In genomic region chr9:10613413-10613812, GRCh38 we compare ENCODE assay signal across 9 cellular contexts. TPM values are rescaled to one million over a fixed set of nuclear protein-coding genes. Genes with fewer than 3 reads are reported as not detected.
DNase-seq lines count a peak whose midpoint lies in the region; ATAC-seq and TF ChIP-seq lines count a peak whose summit lies in the region.
"Had no signal": no experiment of that assay in that cellular context is flagged by ENCODE, and none has a peak within 500 bp of the region (broad histone marks: within the 10 kb centered on the region; RNA-seq: fewer than 3 reads in every experiment).

No MANE protein-coding gene starts in this region.

- H3K27me3 ChIP-seq in KMS-11 (ENCODE audit: insufficient read depth, low read depth): no peaks in the 10 kb centered on the region
- H3K27me3 ChIP-seq in mesendoderm (ENCODE audit: insufficient read depth, low read length, poor library complexity): peaks cover 7% of the 10 kb centered on the region

- H2AK5ac ChIP-seq in mesendoderm (ENCODE audit: low read length): no peak overlapping the region

- no peak overlapping the region for H4K8ac ChIP-seq in mesendoderm (ENCODE audit: low read depth, low read length)

- H3K27ac Mint-ChIP-seq in stimulated activated effector memory CD8-positive, alpha-beta T cell treated with anti-CD3 and anti-CD28 coated beads, Interleukin-12 subunit alpha, Interleukin-12 subunit beta, amount 100 ng/mL, for 72 hours: no peak overlapping the region

- H3K27ac ChIP-seq in KMS-11 (no peak overlapping the region), cingulate gyrus (ENCODE audit: low read depth, low read length) (peak overlapping the region; percentile 60), mesendoderm (ENCODE audit: low read depth, low read length) (no peak overlapping the region)
- H3K27ac ChIP-seq: HL-60 had no signal

- no peak overlapping the region for H2BK15ac ChIP-seq in mesendoderm (replicated peaks; ENCODE audit: low read depth)

- ATAC-seq in HG02870 (IDR thresholded peaks at IDR 0.05; ENCODE audit: unreplicated experiment) (no peak), GM19395 (IDR thresholded peaks at IDR 0.05; ENCODE audit: unreplicated experiment) (no peak)
- no peak for ATAC-seq in stimulated activated effector memory CD8-positive, alpha-beta T cell treated with anti-CD3 and anti-CD28 coated beads, Interleukin-12 subunit alpha, Interleukin-12 subunit beta, amount 100 ng/mL, for 72 hours

- H2AFZ ChIP-seq in KMS-11 (ENCODE audit: low read depth): peak overlapping the region; percentile 98

- H4K5ac ChIP-seq in mesendoderm (ENCODE audit: low read length): no peak overlapping the region

- H3K9ac ChIP-seq in KMS-11 (no peak overlapping the region; the same call in 1 of the 2 replicates), mesendoderm (ENCODE audit: low read length) (peak overlapping the region; percentile 19)

- H3K79me2 ChIP-seq in KMS-11 (ENCODE audit: insufficient read depth, low read depth): no peaks in the 10 kb centered on the region
- H3K79me2 ChIP-seq in mesendoderm (ENCODE audit: control insufficient read depth, insufficient read depth, low read length): no peaks in the 10 kb centered on the region

- no peaks in the 10 kb centered on the region for H3K79me1 ChIP-seq in mesendoderm (ENCODE audit: low read length)

- H3K56ac ChIP-seq in mesendoderm (ENCODE audit: low read length): peak overlapping the region; percentile 83

- no peak overlapping the region for H2BK5ac ChIP-seq in mesendoderm (ENCODE audit: low read length)

- H4K20me1 ChIP-seq in KMS-11 (ENCODE audit: insufficient read depth): no peaks in the 10 kb centered on the region

- H3K9me3 Mint-ChIP-seq in stimulated activated effector memory CD8-positive, alpha-beta T cell treated with anti-CD3 and anti-CD28 coated beads, Interleukin-12 subunit alpha, Interleukin-12 subunit beta, amount 100 ng/mL, for 72 hours: peaks cover 12% of the 10 kb centered on the region

- TF ChIP-seq CTCF in KMS-11 (conservative IDR thresholded peaks at IDR 0.05; ENCODE audit: low read depth, low read length): no peak

- WGBS in mesendoderm (ENCODE audit: extremely low coverage, insufficient coverage, low lambda C conversion rate): no CpG with 5 or more reads among the region's 13 CpGs

- no peak overlapping the region for H3K18ac ChIP-seq in mesendoderm (ENCODE audit: low read length)

- no peak overlapping the region for H2BK120ac ChIP-seq in mesendoderm (ENCODE audit: low read depth, low read length)

- no peak overlapping the region for H3K23ac ChIP-seq in mesendoderm (ENCODE audit: low read length)

- H3K4me1 ChIP-seq in KMS-11 (ENCODE audit: low read depth, poor library complexity, severe bottlenecking) (peaks cover 15% of the 10 kb centered on the region), mesendoderm (ENCODE audit: control insufficient read depth, low read depth, low read length) (no peaks in the 10 kb centered on the region)

- H3K36me3 ChIP-seq in KMS-11 (ENCODE audit: insufficient read depth) (no peaks in the 10 kb centered on the region), mesendoderm (ENCODE audit: control insufficient read depth, insufficient read depth, low read length) (no peaks in the 10 kb centered on the region)

- no peak overlapping the region for H3K4me3 Mint-ChIP-seq in stimulated activated effector memory CD8-positive, alpha-beta T cell treated with anti-CD3 and anti-CD28 coated beads, Interleukin-12 subunit alpha, Interleukin-12 subunit beta, amount 100 ng/mL, for 72 hours

- H3K4me1 Mint-ChIP-seq in stimulated activated effector memory CD8-positive, alpha-beta T cell treated with anti-CD3 and anti-CD28 coated beads, Interleukin-12 subunit alpha, Interleukin-12 subunit beta, amount 100 ng/mL, for 72 hours: no peaks in the 10 kb centered on the region

- peak; percentile 12 for DNase-seq in Ammon's horn (ENCODE audit: low spot score)
- DNase-seq in mesendoderm: no peak
- DNase-seq in stimulated activated effector memory CD8-positive, alpha-beta T cell treated with anti-CD3 and anti-CD28 coated beads, Interleukin-12 subunit alpha, Interleukin-12 subunit beta, amount 100 ng/mL, for 72 hours (ENCODE audit: low spot score in 2 of 2): no peak
- DNase-seq in NOMO-1 treated with DMSO at 0.1 percent for 48 hours (lab: John Stamatoyannopoulos, UW; ENCODE audit: unreplicated experiment): no peak

- H3K4me3 ChIP-seq in KMS-11 (IDR thresholded peaks at IDR 0.05; ENCODE audit: insufficient read depth, low read depth, low read length): no peak overlapping the region
- peak overlapping the region; percentile 27 for H3K4me3 ChIP-seq in mesendoderm (ENCODE audit: low read length)

- no peak overlapping the region for H3K4ac ChIP-seq in mesendoderm (ENCODE audit: low read depth, low read length)

- H3K4me2 ChIP-seq in KMS-11: no peak overlapping the region; the same call in 1 of the 2 replicates
- peak overlapping the region; percentile 71 for H3K4me2 ChIP-seq in mesendoderm (ENCODE audit: low read length)

- no peaks in the 10 kb centered on the region for H3K36me3 Mint-ChIP-seq in stimulated activated effector memory CD8-positive, alpha-beta T cell treated with anti-CD3 and anti-CD28 coated beads, Interleukin-12 subunit alpha, Interleukin-12 subunit beta, amount 100 ng/mL, for 72 hours

RNA-seq across cellular contexts. Expression of gene PTPRD, which starts 0.6 kb away (rescaled TPM):
- 23.1 TPM for polyA plus RNA-seq in mesendoderm (2013, experiment 1 of 2)
- polyA plus RNA-seq in mesendoderm (2013, experiment 2 of 2): 23.1 TPM
